Comparison of ENCODE assay signal across 8 cellular contexts in the genomic region with DNA sequence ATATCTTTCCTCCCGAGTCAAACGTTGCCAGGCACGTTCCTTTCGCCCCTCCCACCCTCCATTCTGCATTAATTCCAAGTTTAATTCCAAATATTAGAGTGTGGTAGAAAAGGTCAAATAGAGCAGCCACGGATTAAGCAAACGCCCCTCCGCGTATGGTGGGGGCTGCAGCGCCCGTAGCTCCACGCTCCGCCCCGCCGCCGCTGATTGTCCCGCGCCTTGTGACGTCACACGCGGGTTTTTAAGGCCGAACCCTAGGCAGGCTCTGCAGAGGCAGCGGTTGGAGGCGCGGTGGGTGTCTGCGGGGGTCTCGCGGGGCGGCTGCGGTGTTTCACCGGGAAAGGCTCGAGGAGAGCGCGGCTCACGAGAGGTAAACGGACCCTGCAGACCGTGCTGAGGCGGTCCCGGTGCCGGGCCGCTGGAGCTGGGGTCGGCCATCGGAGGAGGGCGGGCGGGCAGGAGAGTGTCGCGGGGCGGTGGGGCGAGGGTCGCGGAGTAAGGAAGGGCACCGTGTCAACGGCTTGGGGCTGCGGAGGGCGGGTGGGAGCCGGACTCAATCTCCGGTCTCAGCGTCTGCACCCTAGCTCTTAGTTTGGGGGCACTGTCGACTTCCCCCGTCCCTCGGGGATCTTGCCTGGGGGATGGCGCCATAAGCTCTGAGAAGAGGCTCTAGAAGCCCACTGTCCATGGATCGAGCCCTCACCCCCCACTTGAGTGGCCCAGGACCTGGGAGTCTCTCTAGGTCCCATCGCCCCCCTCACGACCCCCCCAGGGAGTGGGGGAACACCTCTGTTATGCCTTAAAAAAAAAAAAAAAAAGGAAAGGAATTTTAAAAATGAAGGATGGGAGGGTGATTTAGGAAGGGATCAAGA. TPM values are rescaled to one million over a fixed set of nuclear protein-coding genes. Genes with fewer than 3 reads are reported as not detected.
DNase-seq lines count a peak whose midpoint lies in the region; ATAC-seq and TF ChIP-seq lines count a peak whose summit lies in the region.

A gene with protein sequence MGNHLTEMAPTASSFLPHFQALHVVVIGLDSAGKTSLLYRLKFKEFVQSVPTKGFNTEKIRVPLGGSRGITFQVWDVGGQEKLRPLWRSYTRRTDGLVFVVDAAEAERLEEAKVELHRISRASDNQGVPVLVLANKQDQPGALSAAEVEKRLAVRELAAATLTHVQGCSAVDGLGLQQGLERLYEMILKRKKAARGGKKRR (plus strand): TSS at position 270 of the 872 bp plus-strand sequence. CDS start 740 bp downstream, outside the sequence.

- H3K4me2 ChIP-seq in DND-41 (ENCODE audit: insufficient read depth, low read length), result peak within 1 kb of the TSS; percentile 81

- no peaks in the 10 kb centered on the region for H3K79me2 ChIP-seq in DND-41 (ENCODE audit: insufficient read depth, low read length)

- H3K4me3 Mint-ChIP-seq in activated T-cell treated with anti-CD3 and anti-CD28 coated beads, Interleukin-2, amount 50 U/mL, for 24 hours, result peak within 1 kb of the TSS; percentile 87

- H3K4me1 ChIP-seq in DND-41 (ENCODE audit: insufficient read depth, low read length), result peaks cover 28% of the 10 kb centered on the region
- H3K4me1 ChIP-seq in HUES6 (ENCODE audit: control insufficient read depth, insufficient read depth, low read length), result peaks cover 18% of the 10 kb centered on the region
- H3K4me1 ChIP-seq in mucosa of rectum (ENCODE audit: control insufficient read depth in 2 of 2, insufficient read depth in 2 of 2, low read length in 2 of 2), result peaks cover 8 to 10% of the 10 kb centered on the region in 2 donors

- H3K4me3 ChIP-seq in DND-41 (ENCODE audit: low read depth in 1 of 2, low read length in 2 of 2) (peak within 1 kb of the TSS; percentile 32 to 65; a peak in 3 of 4 replicates), HUES6 (ENCODE audit: low read depth, low read length) (peak within 1 kb of the TSS; percentile 69), epithelial cell of proximal tubule (ENCODE audit: low read depth, low read length) (peak within 1 kb of the TSS; percentile 97), mucosa of rectum (ENCODE audit: low read length in 2 of 2) (peak within 1 kb of the TSS; percentile 78 to 84)

- ATAC-seq in DND-41 (ENCODE audit: insufficient read depth, low read depth) (peak; percentile 89), GM21825 (IDR thresholded peaks at IDR 0.05; ENCODE audit: unreplicated experiment) (no peak)

- DNase-seq in DND-41 (peak; percentile 88), OCI-M1 (lab: John Stamatoyannopoulos, UW) (peak; percentile 82), epithelial cell of proximal tubule (ENCODE audit: low read depth) (no peak)
- DNase-seq in activated T-cell treated with anti-CD3 and anti-CD28 coated beads, Interleukin-2, amount 50 U/mL, for 24 hours, result peak; percentile 87
- peak; percentile 74 for DNase-seq in stimulated activated CD8-positive, alpha-beta memory T cell treated with anti-CD3 and anti-CD28 coated beads, Interleukin-4, amount 100 ng/mL, for 24 hours (ENCODE audit: low read depth)

- H4K20me1 ChIP-seq in DND-41 (ENCODE audit: insufficient read depth, low read length), result no peaks in the 10 kb centered on the region

- no peaks in the 10 kb centered on the region for H3K9me3 ChIP-seq in DND-41 (ENCODE audit: insufficient read depth, low read length, severe bottlenecking)
- no peaks in the 10 kb centered on the region for H3K9me3 ChIP-seq in HUES6 (ENCODE audit: control insufficient read depth, insufficient read depth, low read depth, low read length)
- no peaks in the 10 kb centered on the region for H3K9me3 ChIP-seq in mucosa of rectum (ENCODE audit: control insufficient read depth in 2 of 2, low read length in 2 of 2)

- peaks cover 5% of the 10 kb centered on the region for H3K36me3 Mint-ChIP-seq in activated T-cell treated with anti-CD3 and anti-CD28 coated beads, Interleukin-2, amount 50 U/mL, for 24 hours (ENCODE audit: low read depth)

- peak within 1 kb of the TSS; percentile 66 for H3K9ac ChIP-seq in DND-41 (ENCODE audit: low read depth, low read length)
- H3K9ac ChIP-seq in HUES6 (ENCODE audit: low read length), result peak within 1 kb of the TSS; percentile 56
- peak within 1 kb of the TSS; percentile 76 to 79 for H3K9ac ChIP-seq in mucosa of rectum (ENCODE audit: low read depth in 1 of 2, low read length in 2 of 2)

- H3K36me3 ChIP-seq in DND-41 (ENCODE audit: insufficient read depth, low read length), result no peaks in the 10 kb centered on the region
- peaks cover 10% of the 10 kb centered on the region; the same call in 1 of the 2 replicates for H3K36me3 ChIP-seq in HUES6 (ENCODE audit: control insufficient read depth, insufficient read depth, low read length)
- H3K36me3 ChIP-seq in mucosa of rectum (ENCODE audit: control insufficient read depth in 2 of 2, insufficient read depth in 2 of 2, low read length in 2 of 2), result no peaks in the 10 kb centered on the region

- H3K27ac Mint-ChIP-seq in activated T-cell treated with anti-CD3 and anti-CD28 coated beads, Interleukin-2, amount 50 U/mL, for 24 hours, result peak within 1 kb of the TSS; percentile 85

- H3K9me3 Mint-ChIP-seq in activated T-cell treated with anti-CD3 and anti-CD28 coated beads, Interleukin-2, amount 50 U/mL, for 24 hours, result no peaks in the 10 kb centered on the region

- H3K27me3 Mint-ChIP-seq in activated T-cell treated with anti-CD3 and anti-CD28 coated beads, Interleukin-2, amount 50 U/mL, for 24 hours, result no peaks in the 10 kb centered on the region

- H3K4me1 Mint-ChIP-seq in activated T-cell treated with anti-CD3 and anti-CD28 coated beads, Interleukin-2, amount 50 U/mL, for 24 hours (ENCODE audit: low read depth), result peaks cover 22% of the 10 kb centered on the region

- TF ChIP-seq CTCF in DND-41 (IDR thresholded peaks at IDR 0.05; ENCODE audit: borderline replicate concordance, extremely low read depth, low read length, poor library complexity, severe bottlenecking) (no peak), epithelial cell of proximal tubule (conservative IDR thresholded peaks at IDR 0.05; ENCODE audit: low read depth, low read length) (no peak)

- H2AFZ ChIP-seq in DND-41 (ENCODE audit: low read depth, low read length), result peak within 1 kb of the TSS; percentile 79

- H3K27ac ChIP-seq in DND-41 (ENCODE audit: low read length), result peak within 1 kb of the TSS; percentile 56
- no peak within 1 kb of the TSS for H3K27ac ChIP-seq in HUES6 (ENCODE audit: low read depth, low read length)
- H3K27ac ChIP-seq in mucosa of rectum (ENCODE audit: low read depth in 2 of 2, low read length in 2 of 2), result peak within 1 kb of the TSS; percentile 41 to 80

- no peaks in the 10 kb centered on the region for H3K27me3 ChIP-seq in DND-41 (ENCODE audit: insufficient read depth, low read length, poor library complexity)
- no peaks in the 10 kb centered on the region for H3K27me3 ChIP-seq in HUES6 (ENCODE audit: control insufficient read depth, insufficient read depth, low read length)
- no peaks in the 10 kb centered on the region for H3K27me3 ChIP-seq in mucosa of rectum (ENCODE audit: control insufficient read depth in 2 of 2, insufficient read depth in 2 of 2, low read length in 2 of 2)

RNA-seq across cellular contexts. Expression of the gene that starts here (rescaled TPM):
- total RNA-seq in epithelial cell of proximal tubule, result 4.6 and 5.8 TPM in 2 replicates
